In the genomic region with DNA sequence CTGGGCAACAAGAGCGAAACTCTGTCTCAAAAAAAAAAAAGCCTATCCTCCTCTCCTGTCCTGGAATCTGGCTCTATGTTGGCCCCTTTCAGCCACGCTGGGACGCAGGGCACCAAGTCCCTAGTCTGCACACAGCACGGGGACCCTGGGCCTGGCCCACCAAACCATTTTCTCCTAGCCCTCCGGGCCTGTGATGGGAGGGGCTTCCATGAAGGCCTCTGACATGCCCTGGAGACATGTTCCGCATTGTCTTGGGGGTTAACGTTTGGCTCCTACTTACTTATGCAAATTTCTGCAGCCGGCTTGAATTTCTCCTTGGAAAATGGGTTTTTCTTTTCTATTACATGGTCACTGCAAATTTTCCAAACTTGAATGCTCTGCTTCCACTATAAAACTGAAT, we compare ENCODE assay signal across 15 cellular contexts. TPM values are rescaled to one million over a fixed set of nuclear protein-coding genes. Genes with fewer than 3 reads are reported as not detected.
DNase-seq lines count a peak whose midpoint lies in the region; ATAC-seq and TF ChIP-seq lines count a peak whose summit lies in the region.
"Had no signal": no experiment of that assay in that cellular context is flagged by ENCODE, and none has a peak within 500 bp of the region (broad histone marks: within the 10 kb centered on the region; RNA-seq: fewer than 3 reads in every experiment).

No MANE protein-coding gene starts in this region.

- H2BK12ac ChIP-seq in H9 (ENCODE audit: insufficient read length, low read depth, low read length) = no peak overlapping the region

- H3K18ac ChIP-seq in H9 (ENCODE audit: insufficient read length, low read depth, low read length) = no peak overlapping the region

- no peak overlapping the region for H3K56ac ChIP-seq in H9 (ENCODE audit: insufficient read length, low read depth, low read length)

- no peak overlapping the region for H3K14ac ChIP-seq in H9 (ENCODE audit: insufficient read depth, low read length)

- no peak overlapping the region for H2BK120ac ChIP-seq in H9 (ENCODE audit: low read depth, low read length, poor library complexity, severe bottlenecking)

- no peak overlapping the region for H3K23ac ChIP-seq in H9 (ENCODE audit: insufficient read length, low read depth, low read length)

- no peak overlapping the region for H4K91ac ChIP-seq in H9 (ENCODE audit: insufficient read length, low read depth, low read length)

- H3K27me3 ChIP-seq in H9 (ENCODE audit: insufficient read depth, low read length) = no peaks in the 10 kb centered on the region
- H3K27me3 ChIP-seq in endodermal cell (ENCODE audit: control insufficient read depth, insufficient read depth, low read length, poor library complexity, severe bottlenecking) = no peaks in the 10 kb centered on the region
- H3K27me3 ChIP-seq in spleen (replicated peaks in 1 of 7) = peaks cover 0 to 3% (median 0%) of the 10 kb centered on the region in 7 donors

- no peak for ATAC-seq in HG03439 (IDR thresholded peaks at IDR 0.05; ENCODE audit: unreplicated experiment)
- ATAC-seq in activated CD8-positive, alpha-beta memory T cell treated with anti-CD3 and anti-CD28 coated beads, Interleukin-2, amount 10 ng/mL, durations not matched to agents 7 days and 5 days = no peak
- ATAC-seq in HG03095 (IDR thresholded peaks at IDR 0.05; ENCODE audit: unreplicated experiment) = no peak
- ATAC-seq: HCT116 had no signal

- H2BK5ac ChIP-seq in H9 (ENCODE audit: insufficient read length, low read length) = no peak overlapping the region

- WGBS in H9 (ENCODE audit: extremely low coverage, insufficient read length, low lambda C conversion rate) = no CpG with 5 or more reads among the region's 8 CpGs
- WGBS in endodermal cell (ENCODE audit: insufficient coverage in 1 of 2, insufficient read length in 1 of 2), 2 experiments = 70 to 72% methylated on average over 7 to 8 of the region's 8 CpGs
- WGBS in spleen, 5 donors = 82 to 86% (median 84%) methylated on average over 8 of the region's 8 CpGs

- H3K9me3 ChIP-seq in H9 (ENCODE audit: control insufficient read depth, low read depth, low read length) = no peaks in the 10 kb centered on the region
- no peaks in the 10 kb centered on the region for H3K9me3 ChIP-seq in endodermal cell (ENCODE audit: control insufficient read depth, low read length)
- no peaks in the 10 kb centered on the region for H3K9me3 ChIP-seq in spleen
- H3K9me3 ChIP-seq: Caco-2 had no signal

- intact Hi-C loops in spleen (cut with DNase I; ENCODE audit: low total_unique reads) = no loop called here

- TF ChIP-seq CTCF in H9 (conservative IDR thresholded peaks at IDR 0.05) (no peak), endodermal cell (conservative IDR thresholded peaks at IDR 0.05) (no peak), nephron progenitor cell (IDR thresholded peaks at IDR 0.05) (no peak), spleen (IDR thresholded peaks at IDR 0.05 in 8 of 11, conservative IDR thresholded peaks at IDR 0.05 in 3 of 11) (no peak)

- H3K36me3 Mint-ChIP-seq in H9 (ENCODE audit: insufficient read depth in 1 of 3, low read depth in 3 of 3) (peaks cover 0 to 3% (median 0%) of the 10 kb centered on the region in 3 experiments; a peak in 1 of 7 replicates), endodermal cell (ENCODE audit: low read depth) (no peaks in the 10 kb centered on the region), nephron progenitor cell (ENCODE audit: low read depth) (no peaks in the 10 kb centered on the region)
- no peaks in the 10 kb centered on the region for H3K36me3 Mint-ChIP-seq in activated CD8-positive, alpha-beta memory T cell treated with anti-CD3 and anti-CD28 coated beads, Interleukin-2, amount 10 ng/mL, durations not matched to agents 7 days and 5 days

- H3K27ac ChIP-seq in H9 (ENCODE audit: insufficient read length, low read depth, low read length) (no peak overlapping the region), endodermal cell (ENCODE audit: low read depth, low read length) (no peak overlapping the region), spleen (no peak overlapping the region)
- H3K27ac ChIP-seq: C4-2B had no signal

- H3K27ac Mint-ChIP-seq in H9 (peak overlapping the region in 2 of 3 experiments; percentile 70 to 91; a peak in 2 of 7 replicates), endodermal cell (no peak overlapping the region), nephron progenitor cell (peak overlapping the region; percentile 72)
- no peak overlapping the region for H3K27ac Mint-ChIP-seq in activated CD8-positive, alpha-beta memory T cell treated with anti-CD3 and anti-CD28 coated beads, Interleukin-2, amount 10 ng/mL, durations not matched to agents 7 days and 5 days
- H3K27ac Mint-ChIP-seq: CD4-positive, alpha-beta T cell; HFFc6 had no signal

- H4K20me1 ChIP-seq in H9 (ENCODE audit: control insufficient read depth, insufficient read depth, insufficient read length) = no peaks in the 10 kb centered on the region

- H3K79me2 ChIP-seq in H9 (ENCODE audit: insufficient read depth, low read length) = no peaks in the 10 kb centered on the region

- H2AFZ ChIP-seq in H9 (ENCODE audit: low read length) = no peak overlapping the region

- H3K9me3 Mint-ChIP-seq in H9 (peaks cover 6 to 9% of the 10 kb centered on the region in 2 experiments), endodermal cell (peaks cover 18% of the 10 kb centered on the region), nephron progenitor cell (peaks cover 13% of the 10 kb centered on the region)
- H3K9me3 Mint-ChIP-seq in activated CD8-positive, alpha-beta memory T cell treated with anti-CD3 and anti-CD28 coated beads, Interleukin-2, amount 10 ng/mL, durations not matched to agents 7 days and 5 days (ENCODE audit: low read depth) = no peaks in the 10 kb centered on the region
- H3K9me3 Mint-ChIP-seq: CD4-positive, alpha-beta T cell; HFFc6 had no signal

- no peak overlapping the region for H3K4me2 ChIP-seq in H9 (ENCODE audit: insufficient read depth, insufficient read length, low read length)

- no peaks in the 10 kb centered on the region for H3K4me1 ChIP-seq in H9 (ENCODE audit: insufficient read depth, low read length)
- H3K4me1 ChIP-seq in endodermal cell (ENCODE audit: control insufficient read depth, insufficient read depth, low read length) = peaks cover 2% of the 10 kb centered on the region
- H3K4me1 ChIP-seq in spleen = no peaks in the 10 kb centered on the region

- H3K36me3 ChIP-seq in endodermal cell (ENCODE audit: control insufficient read depth, insufficient read depth, low read length) = no peaks in the 10 kb centered on the region
- no peaks in the 10 kb centered on the region for H3K36me3 ChIP-seq in spleen

- no peak overlapping the region for H3K4ac ChIP-seq in H9 (ENCODE audit: low read depth, low read length)

- H2BK20ac ChIP-seq in H9 (ENCODE audit: low read depth, low read length, poor library complexity, severe bottlenecking) = no peak overlapping the region

- no peak overlapping the region for H3K9ac ChIP-seq in H9 (ENCODE audit: extremely low read depth, insufficient read length, low read length)
- H3K9ac ChIP-seq in endodermal cell (ENCODE audit: extremely low read depth, low read length, poor library complexity, severe bottlenecking) = no peak overlapping the region

- no peaks in the 10 kb centered on the region for H3K79me1 ChIP-seq in H9 (ENCODE audit: insufficient read depth, low read depth, low read length, poor library complexity, severe bottlenecking)

- no peak overlapping the region for H2BK15ac ChIP-seq in H9 (ENCODE audit: low read depth, low read length)

- no peak overlapping the region for H4K8ac ChIP-seq in H9 (replicated peaks; ENCODE audit: insufficient read length, low read depth, low read length)

- no peak for TF ChIP-seq POLR2A in spleen (IDR thresholded peaks at IDR 0.05)

- H3K27me3 Mint-ChIP-seq in H9 (ENCODE audit: low read depth) (no peaks in the 10 kb centered on the region; the same call in 1 of the 2 replicates), endodermal cell (ENCODE audit: insufficient read depth) (no peaks in the 10 kb centered on the region), nephron progenitor cell (ENCODE audit: low read depth, poor library complexity) (peaks cover 8% of the 10 kb centered on the region)
- peaks cover 10% of the 10 kb centered on the region for H3K27me3 Mint-ChIP-seq in activated CD8-positive, alpha-beta memory T cell treated with anti-CD3 and anti-CD28 coated beads, Interleukin-2, amount 10 ng/mL, durations not matched to agents 7 days and 5 days

- CTCF ChIA-PET in activated CD8-positive, alpha-beta memory T cell treated with anti-CD3 and anti-CD28 coated beads, Interleukin-2, amount 10 ng/mL, durations not matched to agents 7 days and 5 days (lab: Charles Lee) = no interaction called here

- no peak overlapping the region for H4K5ac ChIP-seq in H9 (ENCODE audit: insufficient read length, low read depth, low read length)

- H3T11ph ChIP-seq in H9 (ENCODE audit: low read length) = no peak overlapping the region

- H3K4me3 Mint-ChIP-seq in H9 (no peak overlapping the region), endodermal cell (no peak overlapping the region), nephron progenitor cell (no peak overlapping the region)
- H3K4me3 Mint-ChIP-seq in activated CD8-positive, alpha-beta memory T cell treated with anti-CD3 and anti-CD28 coated beads, Interleukin-2, amount 10 ng/mL, durations not matched to agents 7 days and 5 days = no peak overlapping the region
- H3K4me3 Mint-ChIP-seq: CD4-positive, alpha-beta T cell; HFFc6 had no signal

- DNase-seq in H9 (peak; percentile 58), endodermal cell (peak; percentile 58), nephron progenitor cell (no peak), spleen (peak; percentile 24)
- no peak for DNase-seq in activated CD8-positive, alpha-beta memory T cell treated with anti-CD3 and anti-CD28 coated beads, Interleukin-2, amount 10 ng/mL, durations not matched to agents 7 days and 5 days
- DNase-seq: AML-193; Caco-2; CD4-positive, alpha-beta T cell; GF-D8; HFFc6; KG1 had no signal

- no peak overlapping the region for H2AK5ac ChIP-seq in H9 (ENCODE audit: insufficient read length, low read length)

- H3K4me3 ChIP-seq in endodermal cell (ENCODE audit: low read length) = no peak overlapping the region
- no peak overlapping the region for H3K4me3 ChIP-seq in spleen

- H3K4me1 Mint-ChIP-seq in H9 = peaks cover 17 to 18% of the 10 kb centered on the region in 2 experiments
- peaks cover 16% of the 10 kb centered on the region for H3K4me1 Mint-ChIP-seq in endodermal cell
- H3K4me1 Mint-ChIP-seq in nephron progenitor cell = peaks cover 15% of the 10 kb centered on the region
- H3K4me1 Mint-ChIP-seq in activated CD8-positive, alpha-beta memory T cell treated with anti-CD3 and anti-CD28 coated beads, Interleukin-2, amount 10 ng/mL, durations not matched to agents 7 days and 5 days = no peaks in the 10 kb centered on the region

- H3K23me2 ChIP-seq in H9 (ENCODE audit: insufficient read length, low read depth, low read length, poor library complexity, severe bottlenecking) = no peaks in the 10 kb centered on the region

RNA-seq across cellular contexts. Expression of gene GPT2, which starts 12.6 kb away (rescaled TPM):
- total RNA-seq in H9 (2021) (68.3 and 68.8 TPM in 2 replicates), endodermal cell (10 to 100 TPM; 44.1 to 65.5 TPM), spleen (1 to 10 TPM; 3.1 to 9.2 (median 4.9) TPM)
- polyA plus RNA-seq in endodermal cell (2013, experiment 1 of 2) = 38.0 TPM
- 30.3 TPM for polyA plus RNA-seq in endodermal cell (2013, experiment 2 of 2)
- polyA plus RNA-seq in spleen = 1 to 10 TPM; 4.6 to 6.0 (median 6.0) TPM
- total RNA-seq in activated CD8-positive, alpha-beta memory T cell treated with anti-CD3 and anti-CD28 coated beads, Interleukin-2, amount 10 ng/mL, durations not matched to agents 7 days and 5 days = 10 to 100 TPM in 1 of 2 experiments, 1 to 10 TPM in 1; 9.6 to 21.4 TPM

RNA-seq across cellular contexts. Expression of gene C16orf87, which starts 40.6 kb away (rescaled TPM):
- total RNA-seq in H9 (2021) (16.7 and 18.2 TPM in 2 replicates), endodermal cell (10 to 100 TPM; 20.6 to 22.7 TPM), spleen (10 to 100 TPM in 1 of 7 donors, 1 to 10 TPM in 6; 7.7 to 10.3 (median 8.9) TPM)
- polyA plus RNA-seq in endodermal cell (2013, experiment 1 of 2) = 28.8 TPM
- polyA plus RNA-seq in endodermal cell (2013, experiment 2 of 2) = 28.6 TPM
- 1 to 10 TPM; 7.2 to 7.6 (median 7.3) TPM for polyA plus RNA-seq in spleen
- total RNA-seq in activated CD8-positive, alpha-beta memory T cell treated with anti-CD3 and anti-CD28 coated beads, Interleukin-2, amount 10 ng/mL, durations not matched to agents 7 days and 5 days = 10 to 100 TPM; 13.3 to 19.1 TPM

Comparison
In these comparisons a context has a peak if more than half of its experiments do, and no peak if none do; other contexts are left out.
1. DNase-seq: peak in H9 (single experiment), endodermal cell (single experiment) and spleen (single experiment); none in nephron progenitor cell (single experiment) and activated CD8-positive, alpha-beta memory T cell treated with anti-CD3 and anti-CD28 coated beads, Interleukin-2, amount 10 ng/mL, durations not matched to agents 7 days and 5 days (single experiment).
2. H3K27ac Mint-ChIP-seq: peak in H9 (2 of 3) and nephron progenitor cell (single experiment); none in endodermal cell (single experiment) and activated CD8-positive, alpha-beta memory T cell treated with anti-CD3 and anti-CD28 coated beads, Interleukin-2, amount 10 ng/mL, durations not matched to agents 7 days and 5 days (single experiment).